In genomic region chr10:104069610-104070009, GRCh38 we compare ENCODE assay signal across 20 cellular contexts. TPM values are rescaled to one million over a fixed set of nuclear protein-coding genes. Genes with fewer than 3 reads are reported as not detected.
"Had no signal": no experiment of that assay in that cellular context is flagged by ENCODE, and none has a peak within 500 bp of the region (broad histone marks: within the 10 kb centered on the region; RNA-seq: fewer than 3 reads in every experiment).

No MANE protein-coding gene starts in this region.

- H3K4me1 Mint-ChIP-seq: activated naive CD8-positive, alpha-beta T cell treated with anti-CD3 and anti-CD28 coated beads, Interleukin-2, amount 50 U/mL, for 24 hours; naive thymus-derived CD8-positive, alpha-beta T cell had no signal

- H3K4me3 Mint-ChIP-seq: activated CD8-positive, alpha-beta memory T cell treated with anti-CD3 and anti-CD28 coated beads, Interleukin-2, amount 10 ng/mL, durations not matched to agents 7 days and 5 days; activated CD8-positive, alpha-beta T cell treated with anti-CD3 and anti-CD28 coated beads for 36 hours; activated naive CD8-positive, alpha-beta T cell treated with anti-CD3 and anti-CD28 coated beads, Interleukin-2, amount 50 U/mL, for 24 hours; naive thymus-derived CD8-positive, alpha-beta T cell had no signal

- H3K36me3 Mint-ChIP-seq: activated CD8-positive, alpha-beta memory T cell treated with anti-CD3 and anti-CD28 coated beads, Interleukin-2, amount 10 ng/mL, durations not matched to agents 7 days and 5 days; naive thymus-derived CD8-positive, alpha-beta T cell had no signal

- H3K9me3 Mint-ChIP-seq: activated CD8-positive, alpha-beta T cell treated with anti-CD3 and anti-CD28 coated beads for 36 hours; activated naive CD8-positive, alpha-beta T cell treated with anti-CD3 and anti-CD28 coated beads, Interleukin-2, amount 50 U/mL, for 24 hours; naive thymus-derived CD8-positive, alpha-beta T cell had no signal

- H3K27me3 Mint-ChIP-seq: activated CD8-positive, alpha-beta T cell treated with anti-CD3 and anti-CD28 coated beads for 36 hours; activated naive CD8-positive, alpha-beta T cell treated with anti-CD3 and anti-CD28 coated beads, Interleukin-2, amount 50 U/mL, for 24 hours had no signal

- H3K27me3 ChIP-seq: foreskin keratinocyte, spleen, thyroid gland had no signal

- ATAC-seq: activated CD8-positive, alpha-beta memory T cell treated with anti-CD3 and anti-CD28 coated beads, Interleukin-2, amount 10 ng/mL, durations not matched to agents 7 days and 5 days; activated CD8-positive, alpha-beta T cell treated with anti-CD3 and anti-CD28 coated beads for 36 hours; activated naive CD8-positive, alpha-beta T cell treated with anti-CD3 and anti-CD28 coated beads, Interleukin-2, amount 50 U/mL, for 24 hours; foreskin keratinocyte; naive thymus-derived CD8-positive, alpha-beta T cell had no signal

- H3K27ac Mint-ChIP-seq: activated CD8-positive, alpha-beta memory T cell treated with anti-CD3 and anti-CD28 coated beads, Interleukin-2, amount 10 ng/mL, durations not matched to agents 7 days and 5 days; activated CD8-positive, alpha-beta T cell treated with anti-CD3 and anti-CD28 coated beads for 36 hours; activated naive CD8-positive, alpha-beta T cell treated with anti-CD3 and anti-CD28 coated beads, Interleukin-2, amount 50 U/mL, for 24 hours; naive thymus-derived CD8-positive, alpha-beta T cell had no signal

- H3K27ac ChIP-seq: foreskin keratinocyte, left ventricle myocardium inferior, prostate gland, spleen, thyroid gland had no signal

- H3K4me3 ChIP-seq: left ventricle myocardium inferior, prostate gland, spleen, thyroid gland had no signal

- H3K4me1 ChIP-seq: foreskin keratinocyte, left ventricle myocardium inferior, prostate gland, spleen had no signal

- H3K9me3 ChIP-seq: left ventricle myocardium inferior, prostate gland, spleen, thyroid gland had no signal

- H3K36me3 ChIP-seq: left ventricle myocardium inferior, prostate gland, spleen, thyroid gland had no signal

- DNase-seq: activated CD4-positive, alpha-beta T cell treated with anti-CD3 and anti-CD28 coated beads for 48 hours; activated CD8-positive, alpha-beta memory T cell treated with anti-CD3 and anti-CD28 coated beads, Interleukin-2, amount 10 ng/mL, durations not matched to agents 7 days and 5 days; activated CD8-positive, alpha-beta T cell treated with anti-CD3 and anti-CD28 coated beads for 36 hours; activated effector memory CD4-positive, alpha-beta T cell treated with anti-CD3 and anti-CD28 coated beads, Interleukin-2, amount 50 U/mL, for 16 hours; activated naive CD4-positive, alpha-beta T cell treated with anti-CD3 and anti-CD28 coated beads, Interleukin-2, amount 50 U/mL, for 16 hours; activated naive CD8-positive, alpha-beta T cell treated with anti-CD3 and anti-CD28 coated beads, Interleukin-2, amount 50 U/mL, for 24 hours; activated T-cell treated with anti-CD3 and anti-CD28 coated beads for 4 hours; effector CD4-positive, alpha-beta T cell; erythroblast; foreskin keratinocyte; left ventricle myocardium inferior; naive thymus-derived CD8-positive, alpha-beta T cell; spleen; stimulated activated CD4-positive, alpha-beta T cell treated with anti-CD3 and anti-CD28 coated beads, Interleukin-4, amount 100 ng/mL, for 1 hour; stimulated activated naive CD4-positive, alpha-beta T cell treated with Interleukin-2 at 50 U/mL for 16 hours; substantia nigra; thyroid gland had no signal

RNA-seq across cellular contexts. Expression of gene COL17A1, which starts 16.1 kb away (rescaled TPM):
- total RNA-seq: activated CD8-positive, alpha-beta memory T cell treated with anti-CD3 and anti-CD28 coated beads, Interleukin-2, amount 10 ng/mL, durations not matched to agents 7 days and 5 days; activated CD8-positive, alpha-beta T cell treated with anti-CD3 and anti-CD28 coated beads for 36 hours; left ventricle myocardium inferior; naive thymus-derived CD8-positive, alpha-beta T cell; osteocyte; T-helper 2 cell treated with Interferon-gamma antibody and Interleukin-4, amounts not matched to agents 100 ng/mL and 5 ng/mL, for 36 hours had no signal
